Comparison of ENCODE assay signal across 8 cellular contexts in genomic region chr20:60062431-60063336, GRCh38.
DNase-seq lines count a peak whose midpoint lies in the region; ATAC-seq, FAIRE-seq and TF ChIP-seq lines count a peak whose summit lies in the region.

No MANE protein-coding gene starts in this region.

- no peak overlapping the region for H3K4me3 ChIP-seq in fibroblast of pulmonary artery (replicated peaks; ENCODE audit: low read depth, low read length)

- TF ChIP-seq CTCF in fibroblast of pulmonary artery (IDR thresholded peaks at IDR 0.05; ENCODE audit: low read length, missing control alignments), result no peak

- no peak for ATAC-seq in HG03521 (IDR thresholded peaks at IDR 0.05; ENCODE audit: unreplicated experiment)
- ATAC-seq in GM21576 (IDR thresholded peaks at IDR 0.05; ENCODE audit: unreplicated experiment), result no peak

- DNase-seq in AG20443 (ENCODE audit: low spot score) (peak; percentile 90), RCC 7860 (ENCODE audit: low spot score) (peak; percentile 34), fibroblast of pulmonary artery (ENCODE audit: low read depth) (peak; percentile 17), posterior cingulate gyrus (peak in 9 of 10 donors; percentile 23 to 92 (median 52)), 8988T (no peak), NCI-H1436 (lab: John Stamatoyannopoulos, UW) (no peak)

- no peak for FAIRE-seq in RCC 7860 (lab: Jason Lieb, UNC)

- intact Hi-C loops in posterior cingulate gyrus (cut with DNase I), result no loop called here

Comparison
In these comparisons a context has a peak if more than half of its experiments do, and no peak if none do; other contexts are left out.
1. DNase-seq: peak in AG20443 (single experiment), RCC 7860 (single experiment), fibroblast of pulmonary artery (single experiment) and posterior cingulate gyrus (9 of 10); none in 8988T (single experiment) and NCI-H1436 (single experiment).